In the genomic region with DNA sequence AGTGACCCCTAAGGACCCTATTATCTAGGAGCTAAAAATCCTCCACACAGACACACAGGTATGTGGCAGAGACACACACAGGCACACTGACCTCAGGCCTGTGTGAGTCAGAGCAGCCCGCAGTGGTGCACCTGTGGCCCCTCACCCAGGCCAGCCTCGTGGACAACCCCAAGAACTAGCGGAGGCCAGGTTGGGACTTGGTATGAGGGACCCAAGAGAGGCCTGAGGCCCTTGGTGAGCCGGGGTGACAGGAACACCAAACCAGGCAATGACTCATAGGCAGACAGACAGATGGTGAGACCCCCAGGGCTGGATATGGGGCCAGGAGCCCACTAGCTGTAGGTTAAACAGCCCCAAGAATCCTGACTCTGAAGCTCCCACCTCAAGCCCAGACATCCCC, we compare ENCODE assay signal across 15 cellular contexts. TPM values are rescaled to one million over a fixed set of nuclear protein-coding genes. Genes with fewer than 3 reads are reported as not detected.
"Had no signal": no experiment of that assay in that cellular context is flagged by ENCODE, and none has a peak within 500 bp of the region (broad histone marks: within the 10 kb centered on the region; RNA-seq: fewer than 3 reads in every experiment).

No MANE protein-coding gene starts in this region.

- H3K27me3 Mint-ChIP-seq: activated CD4-positive, alpha-beta T cell treated with anti-CD3 and anti-CD28 coated beads for 36 hours; activated naive CD8-positive, alpha-beta T cell treated with anti-CD3 and anti-CD28 coated beads, Interleukin-2, amount 50 U/mL, for 24 hours had no signal

- H3K9me3 Mint-ChIP-seq: activated naive CD8-positive, alpha-beta T cell treated with anti-CD3 and anti-CD28 coated beads, Interleukin-2, amount 50 U/mL, for 24 hours; nephron progenitor cell had no signal

- ATAC-seq: activated CD4-positive, alpha-beta T cell treated with anti-CD3 and anti-CD28 coated beads for 36 hours; activated naive CD8-positive, alpha-beta T cell treated with anti-CD3 and anti-CD28 coated beads, Interleukin-2, amount 50 U/mL, for 24 hours; gastrocnemius medialis had no signal

- DNase-seq: activated CD4-positive, alpha-beta T cell treated with anti-CD3 and anti-CD28 coated beads for 36 hours; activated effector memory CD4-positive, alpha-beta T cell treated with anti-CD3 and anti-CD28 coated beads, Interleukin-2, amount 50 U/mL, for 16 hours; activated naive CD8-positive, alpha-beta T cell treated with anti-CD3 and anti-CD28 coated beads, Interleukin-2, amount 50 U/mL, for 24 hours; activated T-cell treated with anti-CD3 and anti-CD28 coated beads, Interleukin-2, amount 50 U/mL, for 1 hour; aorta; effector memory CD4-positive, alpha-beta T cell; gastrocnemius medialis; nephron progenitor cell; stimulated activated CD4-positive, alpha-beta T cell treated with anti-CD3 and anti-CD28 coated beads, Interleukin-12 subunit alpha, Interleukin-12 subunit beta, amount 100 ng/mL, for 4 hours; stimulated activated CD4-positive, alpha-beta T cell treated with anti-CD3 and anti-CD28 coated beads, Interleukin-2, amount 100 ng/mL, for 24 hours; SW 1271; thyroid gland; WERI-Rb-1 had no signal

- H3K4me3 Mint-ChIP-seq: activated CD4-positive, alpha-beta T cell treated with anti-CD3 and anti-CD28 coated beads for 36 hours; activated naive CD8-positive, alpha-beta T cell treated with anti-CD3 and anti-CD28 coated beads, Interleukin-2, amount 50 U/mL, for 24 hours; nephron progenitor cell had no signal

- H3K27ac Mint-ChIP-seq: activated CD4-positive, alpha-beta T cell treated with anti-CD3 and anti-CD28 coated beads for 36 hours; activated naive CD8-positive, alpha-beta T cell treated with anti-CD3 and anti-CD28 coated beads, Interleukin-2, amount 50 U/mL, for 24 hours; nephron progenitor cell had no signal

RNA-seq across cellular contexts. Expression of a gene that starts 16.7 kb away (rescaled TPM):
- total RNA-seq: fibroblast of lung, SK-MEL-5 had no signal

RNA-seq across cellular contexts. Expression of a gene that starts 36.8 kb away (rescaled TPM):
- total RNA-seq: gastrocnemius medialis had no signal
